ENCODE assay signal across 16 cellular contexts in the genomic region with DNA sequence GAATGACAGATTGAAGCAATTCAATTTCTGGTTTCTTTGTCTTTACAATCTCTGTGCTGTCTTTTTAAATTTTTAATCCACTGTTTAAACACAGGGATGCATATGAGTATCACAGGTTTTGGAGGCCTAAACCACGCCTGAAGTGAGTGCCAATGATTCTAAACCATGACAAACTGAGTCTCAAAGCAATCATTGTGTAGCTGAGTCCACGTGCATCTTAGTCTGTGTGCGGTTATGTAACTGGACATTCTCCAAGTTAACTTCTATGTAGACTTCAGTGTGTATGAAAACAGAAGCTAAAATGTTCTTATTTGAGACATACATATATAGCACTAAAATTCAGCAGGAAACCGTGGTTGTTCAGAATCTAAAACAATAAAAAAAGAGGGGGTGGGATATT.
"Had no signal": no experiment of that assay in that cellular context is flagged by ENCODE, and none has a peak within 500 bp of the region (broad histone marks: within the 10 kb centered on the region; RNA-seq: fewer than 3 reads in every experiment).

No MANE protein-coding gene starts in this region.

- DNase-seq: activated B cell treated with CpG ODN at 0.5 μM for 24 hours; activated CD4-positive, alpha-beta T cell treated with anti-CD3 and anti-CD28 coated beads, Interleukin-2, amount 10 ng/mL, durations not matched to agents 7 days and 5 days; activated CD8-positive, alpha-beta memory T cell treated with anti-CD3 and anti-CD28 coated beads for 24 hours; activated naive CD4-positive, alpha-beta T cell treated with anti-CD3 and anti-CD28 coated beads for 36 hours; body of pancreas; cerebellar nuclear complex; dorsolateral prefrontal cortex; hippocampal formation; naive B cell; sigmoid colon; stimulated activated CD4-positive, alpha-beta T cell treated with anti-CD3 and anti-CD28 coated beads, Interleukin-12 subunit alpha, Interleukin-12 subunit beta, amount 100 ng/mL, for 4 hours; stimulated activated naive CD4-positive, alpha-beta T cell; T-helper 17 cell had no signal

- FAIRE-seq: endometrium, TTC549 had no signal

- H3K4me3 ChIP-seq: body of pancreas, dorsolateral prefrontal cortex, prostate gland, sigmoid colon had no signal

- ATAC-seq: body of pancreas, T-helper 17 cell had no signal

- H3K9me3 ChIP-seq: body of pancreas, prostate gland had no signal

- H3K27me3 ChIP-seq: body of pancreas, dorsolateral prefrontal cortex, sigmoid colon had no signal

- H3K4me1 ChIP-seq: body of pancreas, prostate gland, sigmoid colon had no signal

- H3K27ac ChIP-seq: body of pancreas, prostate gland, sigmoid colon had no signal

- H3K36me3 ChIP-seq: prostate gland, sigmoid colon had no signal
